22 cellular contexts compared by ENCODE assay signal in the genomic region with DNA sequence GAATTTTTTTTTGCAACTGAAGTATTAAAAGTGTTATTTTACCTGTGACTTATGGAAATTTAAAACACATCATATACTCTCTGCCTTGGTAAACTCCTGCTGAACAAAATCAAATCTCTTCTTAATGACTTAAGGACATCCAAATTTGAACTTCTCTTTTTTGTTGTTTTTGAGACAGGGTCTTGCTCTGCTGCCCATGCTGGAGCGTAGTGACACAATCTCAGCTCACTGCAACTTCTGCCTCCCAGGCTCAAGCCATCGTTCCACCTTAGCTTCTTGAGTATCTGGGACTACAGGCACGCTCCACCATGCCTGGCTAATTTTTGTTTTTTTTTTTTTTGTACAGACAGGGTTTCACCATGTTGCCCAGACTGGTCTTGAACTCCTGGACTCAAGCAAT. TPM values are rescaled to one million over a fixed set of nuclear protein-coding genes. Genes with fewer than 3 reads are reported as not detected.
"Had no signal": no experiment of that assay in that cellular context is flagged by ENCODE, and none has a peak within 500 bp of the region (broad histone marks: within the 10 kb centered on the region; RNA-seq: fewer than 3 reads in every experiment).

No MANE protein-coding gene starts in this region.

- H3K9me3 Mint-ChIP-seq: mesothelial cell of epicardium; naive thymus-derived CD8-positive, alpha-beta T cell; nephron progenitor cell; stimulated activated effector memory CD8-positive, alpha-beta T cell treated with anti-CD3 and anti-CD28 coated beads, Interleukin-12 subunit alpha, Interleukin-12 subunit beta, amount 100 ng/mL, for 72 hours; type B pancreatic cell had no signal

- H3K4me1 Mint-ChIP-seq: mesothelial cell of epicardium had no signal

- H3K4me1 ChIP-seq: esophagus squamous epithelium, psoas muscle, sigmoid colon, testis, tibial artery had no signal

- H3K27me3 Mint-ChIP-seq: naive thymus-derived CD8-positive, alpha-beta T cell had no signal

- H3K27me3 ChIP-seq: testis had no signal

- H3K27ac Mint-ChIP-seq: mesothelial cell of epicardium, nephron progenitor cell, type B pancreatic cell had no signal

- H3K4me3 Mint-ChIP-seq: mesothelial cell of epicardium; nephron progenitor cell; stimulated activated effector memory CD8-positive, alpha-beta T cell treated with anti-CD3 and anti-CD28 coated beads, Interleukin-12 subunit alpha, Interleukin-12 subunit beta, amount 100 ng/mL, for 72 hours; type B pancreatic cell had no signal

- H3K36me3 Mint-ChIP-seq: mesothelial cell of epicardium, type B pancreatic cell had no signal

- ATAC-seq: left ventricle myocardium superior, right cardiac atrium had no signal

- H3K36me3 ChIP-seq: esophagus squamous epithelium, sigmoid colon, tibial artery had no signal

- H3K9me3 ChIP-seq: esophagus squamous epithelium, psoas muscle, sigmoid colon, testis, tibial artery had no signal

- H3K4me3 ChIP-seq: coronary artery, esophagus squamous epithelium, lung, psoas muscle, sigmoid colon, testis, tibial artery had no signal

- DNase-seq: effector memory CD4-positive, alpha-beta T cell; esophagus squamous epithelium; foreskin melanocyte; hypothalamus; left ventricle myocardium superior; mesenchymal stem cell; nephron progenitor cell; nucleus accumbens; psoas muscle; right cardiac atrium; sigmoid colon; substantia nigra; testis; tibial artery had no signal

- H3K27ac ChIP-seq: coronary artery, esophagus squamous epithelium, psoas muscle, sigmoid colon, testis, tibial artery had no signal

RNA-seq across cellular contexts. Expression of a gene that starts 56.1 kb away (rescaled TPM):
- total RNA-seq: osteocyte had no signal
- polyA plus RNA-seq: keratinocyte had no signal
